21 cellular contexts compared by ENCODE assay signal in the genomic region with DNA sequence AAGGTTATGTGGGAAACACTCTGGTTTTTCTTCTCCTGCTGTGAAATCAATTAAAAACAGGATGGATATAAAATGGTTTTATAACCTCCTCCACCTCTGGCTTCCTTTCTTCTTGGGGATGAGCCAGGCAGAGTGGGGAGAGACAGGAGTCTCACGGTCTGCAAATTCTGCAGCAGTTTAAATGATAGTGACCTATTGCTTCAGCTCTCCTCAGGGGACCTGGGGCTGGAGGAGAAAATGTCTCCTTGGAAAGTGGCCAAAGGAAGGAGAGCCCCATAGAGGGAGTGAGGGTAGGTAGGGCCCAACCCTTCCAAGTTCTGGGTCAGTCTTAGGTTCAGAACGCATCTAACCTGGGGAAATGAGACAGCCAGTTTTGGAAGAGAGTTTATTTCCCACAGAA.
"Had no signal": no experiment of that assay in that cellular context is flagged by ENCODE, and none has a peak within 500 bp of the region (broad histone marks: within the 10 kb centered on the region; RNA-seq: fewer than 3 reads in every experiment).

No MANE protein-coding gene starts in this region.

- H3K4me1 Mint-ChIP-seq: activated naive CD4-positive, alpha-beta T cell treated with anti-CD3 and anti-CD28 coated beads, Interleukin-2, amount 10 ng/mL, durations not matched to agents 7 days and 5 days; immature natural killer cell; natural killer cell had no signal

- H3K4me3 Mint-ChIP-seq: activated naive CD4-positive, alpha-beta T cell treated with anti-CD3 and anti-CD28 coated beads, Interleukin-2, amount 10 ng/mL, durations not matched to agents 7 days and 5 days; activated T-cell treated with anti-CD3 and anti-CD28 coated beads, Interleukin-2, amount 50 U/mL, for 24 hours; dendritic cell treated with granulocyte-macrophage colony-stimulating factor and Interleukin-4, amounts not matched to agents 40 ng/mL and 50 ng/mL, for 4 days; immature natural killer cell; natural killer cell had no signal

- H3K27me3 ChIP-seq: tibial nerve had no signal

- H3K36me3 Mint-ChIP-seq: activated naive CD4-positive, alpha-beta T cell treated with anti-CD3 and anti-CD28 coated beads, Interleukin-2, amount 10 ng/mL, durations not matched to agents 7 days and 5 days; immature natural killer cell; natural killer cell had no signal

- ATAC-seq: gastroesophageal sphincter, natural killer cell had no signal

- DNase-seq: activated CD4-positive, alpha-beta T cell treated with anti-CD3 and anti-CD28 coated beads for 48 hours; activated CD4-positive, alpha-beta T cell treated with anti-CD3 and anti-CD28 coated beads, Interleukin-2, amount 50 U/mL, for 48 hours; activated CD4-positive, CD25-positive, alpha-beta regulatory T cell; activated CD8-positive, alpha-beta memory T cell treated with anti-CD3 and anti-CD28 coated beads, Interleukin-2, amount 50 U/mL, for 48 hours; activated gamma-delta T cell; activated naive CD4-positive, alpha-beta T cell treated with anti-CD3 and anti-CD28 coated beads, Interleukin-2, amount 10 ng/mL, durations not matched to agents 7 days and 5 days; activated T-cell treated with anti-CD3 and anti-CD28 coated beads, Interleukin-2, amount 50 U/mL, for 24 hours; amniotic stem cell; central memory CD4-positive, alpha-beta T cell; effector CD4-positive, alpha-beta T cell; hypothalamus; immature natural killer cell; mesendoderm; natural killer cell; stimulated activated CD4-positive, alpha-beta T cell treated with anti-CD3 and anti-CD28 coated beads, Interleukin-2, amount 100 ng/mL, for 48 hours; stimulated activated naive CD4-positive, alpha-beta T cell treated with Interleukin-2 at 50 U/mL for 16 hours had no signal

- H3K4me3 ChIP-seq: gastroesophageal sphincter, lung, tibial nerve had no signal

- H3K27ac Mint-ChIP-seq: activated naive CD4-positive, alpha-beta T cell treated with anti-CD3 and anti-CD28 coated beads, Interleukin-2, amount 10 ng/mL, durations not matched to agents 7 days and 5 days; activated T-cell treated with anti-CD3 and anti-CD28 coated beads, Interleukin-2, amount 50 U/mL, for 24 hours; dendritic cell treated with granulocyte-macrophage colony-stimulating factor and Interleukin-4, amounts not matched to agents 40 ng/mL and 50 ng/mL, for 4 days; immature natural killer cell; natural killer cell had no signal

- H3K36me3 ChIP-seq: gastroesophageal sphincter, neutrophil, tibial nerve had no signal

- H3K9me3 Mint-ChIP-seq: activated naive CD4-positive, alpha-beta T cell treated with anti-CD3 and anti-CD28 coated beads, Interleukin-2, amount 10 ng/mL, durations not matched to agents 7 days and 5 days; activated T-cell treated with anti-CD3 and anti-CD28 coated beads, Interleukin-2, amount 50 U/mL, for 24 hours; dendritic cell treated with granulocyte-macrophage colony-stimulating factor and Interleukin-4, amounts not matched to agents 40 ng/mL and 50 ng/mL, for 4 days; immature natural killer cell; natural killer cell had no signal

- H3K9me3 ChIP-seq: gastroesophageal sphincter, neutrophil, tibial nerve had no signal

- H3K27ac ChIP-seq: neutrophil had no signal
